In genomic region chr3:12750658-12751071, GRCh38 we compare ENCODE assay signal across 9 cellular contexts. TPM values are rescaled to one million over a fixed set of nuclear protein-coding genes. Genes with fewer than 3 reads are reported as not detected.
A peak's percentile ranks its signal among the peaks of the same experiment; 100 is the strongest.
DNase-seq lines count a peak whose midpoint lies in the region; ATAC-seq and TF ChIP-seq lines count a peak whose summit lies in the region.
"Had no signal": no experiment of that assay in that cellular context is flagged by ENCODE, and none has a peak within 500 bp of the region (broad histone marks: within the 10 kb centered on the region; RNA-seq: fewer than 3 reads in every experiment).

No MANE protein-coding gene starts in this region.

- no peak overlapping the region for H2AFZ ChIP-seq in H9 (ENCODE audit: low read length)

- no peak overlapping the region for H3K9ac ChIP-seq in H9 (ENCODE audit: extremely low read depth, insufficient read length, low read length)

- no peak overlapping the region for H2BK120ac ChIP-seq in H9 (ENCODE audit: low read depth, low read length, poor library complexity, severe bottlenecking)

- H3K4me2 ChIP-seq in H9 (ENCODE audit: insufficient read depth, insufficient read length, low read length): no peak overlapping the region

- no peaks in the 10 kb centered on the region for H3K79me2 ChIP-seq in H9 (ENCODE audit: insufficient read depth, low read length)

- ATAC-seq in HG02798 (IDR thresholded peaks at IDR 0.05; ENCODE audit: poor library complexity, unreplicated experiment): peak; percentile 57
- ATAC-seq in activated CD8-positive, alpha-beta memory T cell treated with anti-CD3 and anti-CD28 coated beads, Interleukin-2, amount 10 ng/mL, durations not matched to agents 7 days and 5 days: peak; percentile 82

- H3K4me3 Mint-ChIP-seq in Calu3 (ENCODE audit: low read depth, unreplicated experiment): no peak overlapping the region
- H3K4me3 Mint-ChIP-seq in activated CD8-positive, alpha-beta memory T cell treated with anti-CD3 and anti-CD28 coated beads, Interleukin-2, amount 10 ng/mL, durations not matched to agents 7 days and 5 days: no peak overlapping the region
- no peak overlapping the region for H3K4me3 Mint-ChIP-seq in H9

- no peak overlapping the region for H3K56ac ChIP-seq in H9 (ENCODE audit: insufficient read length, low read depth, low read length)

- H3K9me3 Mint-ChIP-seq in Calu3 (ENCODE audit: low read depth, unreplicated experiment) (no peaks in the 10 kb centered on the region), H9 (no peaks in the 10 kb centered on the region)
- no peaks in the 10 kb centered on the region for H3K9me3 Mint-ChIP-seq in activated CD8-positive, alpha-beta memory T cell treated with anti-CD3 and anti-CD28 coated beads, Interleukin-2, amount 10 ng/mL, durations not matched to agents 7 days and 5 days (ENCODE audit: low read depth)

- no peak overlapping the region for H4K5ac ChIP-seq in H9 (ENCODE audit: insufficient read length, low read depth, low read length)

- H3K14ac ChIP-seq in H9 (ENCODE audit: insufficient read depth, low read length): no peak overlapping the region

- no peak overlapping the region for H3K27ac ChIP-seq in H9 (ENCODE audit: insufficient read length, low read depth, low read length)
- H3K27ac ChIP-seq: cardiac muscle cell had no signal

- no peak for TF ChIP-seq CTCF in Calu3 (IDR thresholded peaks at IDR 0.05; ENCODE audit: unreplicated experiment)
- no peak for TF ChIP-seq CTCF in H9 (conservative IDR thresholded peaks at IDR 0.05)

- no peak overlapping the region for H2BK20ac ChIP-seq in H9 (ENCODE audit: low read depth, low read length, poor library complexity, severe bottlenecking)

- intact Hi-C loops in Calu3 (cut with micrococcal nuclease; ENCODE audit: unreplicated experiment): no loop called here

- CTCF ChIA-PET in Calu3 (lab: Charles Lee): interaction anchor here (0.6 to 1.6 kb wide), 2 partner anchors 37 to 138 kb away, joined by 3 to 4 read pairs; no protein-coding TSS in a partner anchor
- CTCF ChIA-PET in activated CD8-positive, alpha-beta memory T cell treated with anti-CD3 and anti-CD28 coated beads, Interleukin-2, amount 10 ng/mL, durations not matched to agents 7 days and 5 days (lab: Charles Lee): no interaction called here

- H3K9me3 ChIP-seq in H9 (ENCODE audit: control insufficient read depth, low read depth, low read length): no peaks in the 10 kb centered on the region

- no peak overlapping the region for H2AK5ac ChIP-seq in H9 (ENCODE audit: insufficient read length, low read length)

- H3K27me3 ChIP-seq in H9 (ENCODE audit: insufficient read depth, low read length): no peaks in the 10 kb centered on the region
- H3K27me3 ChIP-seq: cardiac muscle cell had no signal

- no peak overlapping the region for H2BK15ac ChIP-seq in H9 (ENCODE audit: low read depth, low read length)

- no peak overlapping the region for H2BK12ac ChIP-seq in H9 (ENCODE audit: insufficient read length, low read depth, low read length)

- no CpG with 5 or more reads among the region's 4 CpGs for WGBS in H9 (ENCODE audit: extremely low coverage, insufficient read length, low lambda C conversion rate)

- H3K23ac ChIP-seq in H9 (ENCODE audit: insufficient read length, low read depth, low read length): no peak overlapping the region

- peaks cover 6% of the 10 kb centered on the region for H3K36me3 Mint-ChIP-seq in Calu3 (ENCODE audit: insufficient read depth, unreplicated experiment)
- no peaks in the 10 kb centered on the region for H3K36me3 Mint-ChIP-seq in activated CD8-positive, alpha-beta memory T cell treated with anti-CD3 and anti-CD28 coated beads, Interleukin-2, amount 10 ng/mL, durations not matched to agents 7 days and 5 days
- H3K36me3 Mint-ChIP-seq in H9 (ENCODE audit: insufficient read depth in 1 of 3, low read depth in 3 of 3): no peaks in the 10 kb centered on the region

- H3K79me1 ChIP-seq in H9 (ENCODE audit: insufficient read depth, low read depth, low read length, poor library complexity, severe bottlenecking): no peaks in the 10 kb centered on the region

- no peaks in the 10 kb centered on the region for H3K4me1 ChIP-seq in H9 (ENCODE audit: insufficient read depth, low read length)

- H2BK5ac ChIP-seq in H9 (ENCODE audit: insufficient read length, low read length): no peak overlapping the region

- H3K4me1 Mint-ChIP-seq in Calu3 (ENCODE audit: low read depth, unreplicated experiment) (peaks cover 29% of the 10 kb centered on the region), H9 (peaks cover 2 to 9% of the 10 kb centered on the region in 2 experiments)
- H3K4me1 Mint-ChIP-seq in activated CD8-positive, alpha-beta memory T cell treated with anti-CD3 and anti-CD28 coated beads, Interleukin-2, amount 10 ng/mL, durations not matched to agents 7 days and 5 days: peaks cover 11% of the 10 kb centered on the region

- H3K18ac ChIP-seq in H9 (ENCODE audit: insufficient read length, low read depth, low read length): no peak overlapping the region

- no peak overlapping the region for H3K4ac ChIP-seq in H9 (ENCODE audit: low read depth, low read length)

- H3K23me2 ChIP-seq in H9 (ENCODE audit: insufficient read length, low read depth, low read length, poor library complexity, severe bottlenecking): no peaks in the 10 kb centered on the region

- H3K27me3 Mint-ChIP-seq in Calu3 (ENCODE audit: unreplicated experiment): no peaks in the 10 kb centered on the region
- H3K27me3 Mint-ChIP-seq in activated CD8-positive, alpha-beta memory T cell treated with anti-CD3 and anti-CD28 coated beads, Interleukin-2, amount 10 ng/mL, durations not matched to agents 7 days and 5 days: peaks cover 21% of the 10 kb centered on the region
- no peaks in the 10 kb centered on the region for H3K27me3 Mint-ChIP-seq in H9 (ENCODE audit: low read depth)

- no peak for DNase-seq in Calu3
- DNase-seq in activated CD8-positive, alpha-beta memory T cell treated with anti-CD3 and anti-CD28 coated beads, Interleukin-2, amount 10 ng/mL, durations not matched to agents 7 days and 5 days: peak; percentile 73
- peak; percentile 91 for DNase-seq in myocyte (ENCODE audit: low read depth)
- no peak for DNase-seq in SKM-1 treated with dmso at 0.1 percent for 144 hours (lab: John Stamatoyannopoulos, UW; ENCODE audit: unreplicated experiment)
- DNase-seq in H9: no peak
- no peak for DNase-seq in DMS153 (lab: John Stamatoyannopoulos, UW)
- no peak for DNase-seq in NCI-H2227 treated with DMSO at 0.1 percent for 48 hours (lab: John Stamatoyannopoulos, UW)

- H4K91ac ChIP-seq in H9 (ENCODE audit: insufficient read length, low read depth, low read length): no peak overlapping the region

- no TSS peak for BruUV-seq in Calu3 (replicated peaks; lab: Mats Ljungman, UMichigan)

- H3K27ac Mint-ChIP-seq in Calu3 (ENCODE audit: unreplicated experiment) (peak overlapping the region; percentile 45), H9 (no peak overlapping the region)
- H3K27ac Mint-ChIP-seq in activated CD8-positive, alpha-beta memory T cell treated with anti-CD3 and anti-CD28 coated beads, Interleukin-2, amount 10 ng/mL, durations not matched to agents 7 days and 5 days: no peak overlapping the region

- no peak overlapping the region for H4K8ac ChIP-seq in H9 (replicated peaks; ENCODE audit: insufficient read length, low read depth, low read length)

- no peak overlapping the region for H3T11ph ChIP-seq in H9 (ENCODE audit: low read length)

- no peaks in the 10 kb centered on the region for H4K20me1 ChIP-seq in H9 (ENCODE audit: control insufficient read depth, insufficient read depth, insufficient read length)

RNA-seq across cellular contexts. Expression of gene TMEM40, which starts 8.4 kb away (rescaled TPM):
- total RNA-seq in Calu3 (2022) (0.42 and 0.98 TPM in 2 replicates), myocyte (not detected in 2 replicates), H9 (2021) (not detected in 2 replicates)
- not detected for total RNA-seq in activated CD8-positive, alpha-beta memory T cell treated with anti-CD3 and anti-CD28 coated beads, Interleukin-2, amount 10 ng/mL, durations not matched to agents 7 days and 5 days
- not detected for polyA plus RNA-seq in myocyte (2012)

RNA-seq across cellular contexts. Expression of gene CAND2, which starts 45.8 kb away (rescaled TPM):
- not detected in 2 replicates for total RNA-seq in Calu3 (2022)
- under 1 TPM; 0.05 to 0.09 TPM for total RNA-seq in activated CD8-positive, alpha-beta memory T cell treated with anti-CD3 and anti-CD28 coated beads, Interleukin-2, amount 10 ng/mL, durations not matched to agents 7 days and 5 days
- total RNA-seq in myocyte: 40.0 and 54.0 TPM in 2 replicates
- polyA plus RNA-seq in myocyte (2012): 10.9 TPM
- 10.2 and 10.7 TPM in 2 replicates for total RNA-seq in H9 (2021)

Comparison
In these comparisons a context has a peak if more than half of its experiments do, and no peak if none do; other contexts are left out.
1. DNase-seq: peak in activated CD8-positive, alpha-beta memory T cell treated with anti-CD3 and anti-CD28 coated beads, Interleukin-2, amount 10 ng/mL, durations not matched to agents 7 days and 5 days (single experiment) and myocyte (single experiment); none in Calu3 (single experiment), SKM-1 treated with dmso at 0.1 percent for 144 hours (single experiment), H9 (single experiment), DMS153 (single experiment) and NCI-H2227 treated with DMSO at 0.1 percent for 48 hours (single experiment).
2. RNA of gene CAND2, which starts 45.8 kb away (total RNA-seq): 40.0 to 54.0 TPM in myocyte and 10.2 to 10.7 TPM in H9; 0.05 to 0.09 TPM in activated CD8-positive, alpha-beta memory T cell treated with anti-CD3 and anti-CD28 coated beads, Interleukin-2, amount 10 ng/mL, durations not matched to agents 7 days and 5 days and not detected in Calu3; every median in the first group is over 10 times any median in the second.